ENCODE assay signal across 20 cellular contexts in genomic region chr6:12582421-12583110, GRCh38.
DNase-seq lines count a peak whose midpoint lies in the region; ATAC-seq, FAIRE-seq and TF ChIP-seq lines count a peak whose summit lies in the region.
"Had no signal": no experiment of that assay in that cellular context is flagged by ENCODE, and none has a peak within 500 bp of the region (broad histone marks: within the 10 kb centered on the region; RNA-seq: fewer than 3 reads in every experiment).

No MANE protein-coding gene starts in this region.

- H3K9me3 ChIP-seq in BLaER1 treated with 17β-estradiol and CSF1 and Interleukin-3, amounts not matched to agents 10 nM and 100 nM (replicated peaks in 1 of 11): no peaks in the 10 kb centered on the region
- H3K9me3 ChIP-seq in Karpas-422 (ENCODE audit: low read length) (no peaks in the 10 kb centered on the region), GM12878 (replicated peaks; ENCODE audit: control insufficient read depth, insufficient read depth, low read length) (no peaks in the 10 kb centered on the region), BE2C (no peaks in the 10 kb centered on the region)
- H3K9me3 ChIP-seq: SJCRH30 had no signal

- H3K4me2 ChIP-seq in BLaER1 treated with 17β-estradiol and CSF1 and Interleukin-3, amounts not matched to agents 10 nM and 100 nM: peak overlapping the region in 8 of 11 experiments; percentile 7 to 41 (median 23); a peak in 10 of 22 replicates
- H3K4me2 ChIP-seq in Karpas-422 (ENCODE audit: low read depth, low read length, poor library complexity, severe bottlenecking) (no peak overlapping the region), GM12878 (ENCODE audit: control insufficient read depth, insufficient read depth) (no peak overlapping the region), mesendoderm (ENCODE audit: low read length) (no peak overlapping the region)

- no peak; the same call in 2 of the 3 replicates for ATAC-seq in GM12878
- ATAC-seq: CD8-positive, alpha-beta T cell; PC-3 had no signal

- no peaks in the 10 kb centered on the region for H3K27me3 ChIP-seq in BLaER1 treated with 17β-estradiol and CSF1 and Interleukin-3, amounts not matched to agents 10 nM and 100 nM
- H3K27me3 ChIP-seq in Karpas-422 (ENCODE audit: low read length) (no peaks in the 10 kb centered on the region), GM12878 (replicated peaks in 1 of 2; ENCODE audit: control insufficient read depth in 2 of 2, insufficient read depth in 2 of 2, low read length in 1 of 2) (no peaks in the 10 kb centered on the region), mesendoderm (ENCODE audit: insufficient read depth, low read length, poor library complexity) (no peaks in the 10 kb centered on the region), BE2C (no peaks in the 10 kb centered on the region)
- H3K27me3 ChIP-seq: SJCRH30 had no signal

- H3K4me1 ChIP-seq in BLaER1 treated with 17β-estradiol and CSF1 and Interleukin-3, amounts not matched to agents 10 nM and 100 nM: peaks cover 0 to 13% (median 7%) of the 10 kb centered on the region in 10 experiments; a peak in 9 of 20 replicates
- H3K4me1 ChIP-seq in Karpas-422 (ENCODE audit: low read length) (peaks cover 6% of the 10 kb centered on the region), GM12878 (ENCODE audit: control insufficient read depth, insufficient read depth, low read length) (no peaks in the 10 kb centered on the region), mesendoderm (ENCODE audit: control insufficient read depth, low read depth, low read length) (no peaks in the 10 kb centered on the region), BE2C (no peaks in the 10 kb centered on the region)
- H3K4me1 ChIP-seq: SJCRH30 had no signal

- no peaks in the 10 kb centered on the region for H3K9me2 ChIP-seq in Karpas-422 (replicated peaks; ENCODE audit: insufficient read depth, low read length)

- no peak overlapping the region for H3K56ac ChIP-seq in mesendoderm (ENCODE audit: low read length)

- H3K27ac ChIP-seq in BLaER1 treated with 17β-estradiol and CSF1 and Interleukin-3, amounts not matched to agents 10 nM and 100 nM: no peak overlapping the region
- H3K27ac ChIP-seq in Karpas-422 (ENCODE audit: low read length): no peak overlapping the region
- H3K27ac ChIP-seq in GM12878 (ENCODE audit: control insufficient read depth, insufficient read depth): no peak overlapping the region
- H3K27ac ChIP-seq in mesendoderm (ENCODE audit: low read depth, low read length): no peak overlapping the region
- H3K27ac ChIP-seq: RWPE1, SJCRH30 had no signal

- TF ChIP-seq EP300 in GM12878 (IDR thresholded peaks at IDR 0.05; ENCODE audit: borderline replicate concordance in 1 of 2, control insufficient read depth in 1 of 2, low read depth in 2 of 2, low read length in 2 of 2): no peak

- H2AFZ ChIP-seq in Karpas-422 (ENCODE audit: low read length) (no peak overlapping the region), GM12878 (ENCODE audit: control insufficient read depth, low read depth, low read length) (no peak overlapping the region)

- no peak overlapping the region for H3K4me3 ChIP-seq in BLaER1 treated with 17β-estradiol and CSF1 and Interleukin-3, amounts not matched to agents 10 nM and 100 nM
- H3K4me3 ChIP-seq in Karpas-422 (ENCODE audit: low read length) (no peak overlapping the region), GM12878 (no peak overlapping the region), mesendoderm (ENCODE audit: low read length) (no peak overlapping the region), BE2C (ENCODE audit: low read depth, low read length) (no peak overlapping the region)
- H3K4me3 ChIP-seq: SJCRH30 had no signal

- no peak overlapping the region for H3K23ac ChIP-seq in mesendoderm (ENCODE audit: low read length)

- RAD21 ChIA-PET in GM12878 (lab: Charles Lee; ENCODE audit: unreplicated experiment): no interaction called here

- no peak overlapping the region for H4K8ac ChIP-seq in mesendoderm (ENCODE audit: low read depth, low read length)

- no peak overlapping the region for H2AK5ac ChIP-seq in mesendoderm (ENCODE audit: low read length)

- in situ Hi-C loops in GM12878 (cut with MboI): no loop called here

- no peak for TF ChIP-seq CTCF in GM12878 (IDR thresholded peaks at IDR 0.05 in 2 of 3, conservative IDR thresholded peaks at IDR 0.05 in 1 of 3; ENCODE audit: control insufficient read depth in 2 of 3, extremely low read depth in 1 of 3, insufficient read depth in 1 of 3, low read depth in 3 of 3, low read length in 3 of 3)
- TF ChIP-seq CTCF in BE2C (IDR thresholded peaks at IDR 0.05; ENCODE audit: low read depth, low read length): no peak

- no peak for TF ChIP-seq POLR2A in GM12878 (IDR thresholded peaks at IDR 0.05; ENCODE audit: low read depth, low read length)

- CTCF ChIA-PET in GM12878 (lab: Yijun Ruan, JAX): interaction anchor here (0.8 to 1.2 kb wide), 2 partner anchors 12 to 19 kb away, joined by 3 read pairs; no protein-coding TSS in a partner anchor

- H2BK120ac ChIP-seq in mesendoderm (ENCODE audit: low read depth, low read length): no peak overlapping the region

- 21% methylated on average over 4 of the region's 4 CpGs for WGBS in GM12878 (ENCODE audit: insufficient coverage, insufficient replicate concordance, low lambda C conversion rate, missing lambda C conversion rate)
- no CpG with 5 or more reads among the region's 4 CpGs for WGBS in mesendoderm (ENCODE audit: extremely low coverage, insufficient coverage, low lambda C conversion rate)

- H3K79me2 ChIP-seq in Karpas-422 (ENCODE audit: low read length) (no peaks in the 10 kb centered on the region), GM12878 (ENCODE audit: control insufficient read depth, insufficient read depth, low read length) (no peaks in the 10 kb centered on the region), mesendoderm (ENCODE audit: control insufficient read depth, insufficient read depth, low read length) (no peaks in the 10 kb centered on the region)

- no peaks in the 10 kb centered on the region for H4K20me1 ChIP-seq in BLaER1 treated with 17β-estradiol and CSF1 and Interleukin-3, amounts not matched to agents 10 nM and 100 nM
- H4K20me1 ChIP-seq in Karpas-422 (ENCODE audit: insufficient read depth, low read depth, low read length): no peaks in the 10 kb centered on the region
- no peaks in the 10 kb centered on the region for H4K20me1 ChIP-seq in GM12878 (ENCODE audit: control insufficient read depth, insufficient read depth)

- POLR2A ChIA-PET in GM12878 (lab: Charles Lee): no interaction called here

- H3K4ac ChIP-seq in mesendoderm (ENCODE audit: low read depth, low read length): no peak overlapping the region

- H3K36me3 ChIP-seq in BLaER1 treated with 17β-estradiol and CSF1 and Interleukin-3, amounts not matched to agents 10 nM and 100 nM: no peaks in the 10 kb centered on the region
- H3K36me3 ChIP-seq in Karpas-422 (ENCODE audit: insufficient read depth, low read length) (no peaks in the 10 kb centered on the region), GM12878 (ENCODE audit: control insufficient read depth in 2 of 2, insufficient read depth in 2 of 2, low read length in 1 of 2) (no peaks in the 10 kb centered on the region), mesendoderm (ENCODE audit: control insufficient read depth, insufficient read depth, low read length) (no peaks in the 10 kb centered on the region), BE2C (no peaks in the 10 kb centered on the region)
- H3K36me3 ChIP-seq: SJCRH30 had no signal

- TF ChIP-seq RAD21 in GM12878 (IDR thresholded peaks at IDR 0.05; ENCODE audit: insufficient read depth, low read depth, low read length): no peak

- H2BK15ac ChIP-seq in mesendoderm (replicated peaks; ENCODE audit: low read depth): peak overlapping the region; percentile 74

- no peak overlapping the region for H3K9ac ChIP-seq in BLaER1 treated with 17β-estradiol and CSF1 and Interleukin-3, amounts not matched to agents 10 nM and 100 nM
- H3K9ac ChIP-seq in Karpas-422 (ENCODE audit: low read length) (no peak overlapping the region), GM12878 (ENCODE audit: control insufficient read depth, insufficient read depth, low read length) (no peak overlapping the region), mesendoderm (ENCODE audit: low read length) (no peak overlapping the region)

- no peak for FAIRE-seq in GM12878 (lab: Jason Lieb, UNC)

- BruUV-seq in GM12878 (replicated peaks; lab: Mats Ljungman, UMichigan): no TSS peak

- intact Hi-C loops in GM12878 (cut with micrococcal nuclease; ENCODE audit: unreplicated experiment) (no loop called here), cardiac septum (cut with DNase I) (loop anchor here (10.0 kb wide), 1 partner anchor 88 kb away; no protein-coding TSS in a partner anchor)

- SMC1A ChIA-PET in GM12878 (lab: Charles Lee; ENCODE audit: uncharacterized antibody, unreplicated experiment): interaction anchor here (0.8 to 1.8 kb wide), 3 partner anchors 8 to 13 kb away, joined by 3 to 4 read pairs (median 3); no protein-coding TSS in a partner anchor

- no peak overlapping the region for H4K5ac ChIP-seq in mesendoderm (ENCODE audit: low read length)

- H3K79me1 ChIP-seq in mesendoderm (ENCODE audit: low read length): no peaks in the 10 kb centered on the region

- H2BK5ac ChIP-seq in mesendoderm (ENCODE audit: low read length): no peak overlapping the region

- DNase-seq in Karpas-422: peak; percentile 49
- no peak for DNase-seq in GM12878 (ENCODE audit: low read depth, low spot score)
- DNase-seq in mesendoderm: no peak
- no peak for DNase-seq in BE2C
- DNase-seq in SIG-M5 treated with dmso at 0.1 percent for 504 hours (lab: John Stamatoyannopoulos, UW; ENCODE audit: unreplicated experiment): no peak
- no peak for DNase-seq in cardiac septum (ENCODE audit: low spot score)
- no peak for DNase-seq in activated CD4-positive, alpha-beta T cell treated with anti-CD3 and anti-CD28 coated beads for 4 hours
- DNase-seq: 8988T; CD8-positive, alpha-beta T cell; GF-D8; HCEC 1CT; NCI-H187; NCI-H2171 treated with DMSO at 0.1 percent for 48 hours; NCI-H446 treated with DMSO at 0.1 percent for 48 hours; NK-92 treated with Interleukin-12 subunit alpha and Interleukin-12 subunit beta, amount 100 ng/mL, for 24 hours; PC-3; SJCRH30; SW 1271 had no signal

- no peak overlapping the region for H3K18ac ChIP-seq in mesendoderm (ENCODE audit: low read length)

TF ChIP-seq in GM12878, 131 proteins besides CTCF, POLR2A, EP300 and RAD21:
- TF ChIP-seq CBFB (IDR thresholded peaks at IDR 0.05; ENCODE audit: low read depth) (no peak), SPI1 (IDR thresholded peaks at IDR 0.05; ENCODE audit: borderline replicate concordance, insufficient read depth, low read depth, low read length) (0 out of 2 replicates have a peak, but pooled peaks have one; percentile 16)

Comparison
In these comparisons a context has a peak if more than half of its experiments do, and no peak if none do; other contexts are left out.
1. H3K4me2 ChIP-seq: peak in BLaER1 treated with 17β-estradiol and CSF1 and Interleukin-3, amounts not matched to agents 10 nM and 100 nM (8 of 11); none in Karpas-422 (single experiment), GM12878 (single experiment) and mesendoderm (single experiment).